25 cellular contexts compared by ENCODE assay signal in the genomic region with DNA sequence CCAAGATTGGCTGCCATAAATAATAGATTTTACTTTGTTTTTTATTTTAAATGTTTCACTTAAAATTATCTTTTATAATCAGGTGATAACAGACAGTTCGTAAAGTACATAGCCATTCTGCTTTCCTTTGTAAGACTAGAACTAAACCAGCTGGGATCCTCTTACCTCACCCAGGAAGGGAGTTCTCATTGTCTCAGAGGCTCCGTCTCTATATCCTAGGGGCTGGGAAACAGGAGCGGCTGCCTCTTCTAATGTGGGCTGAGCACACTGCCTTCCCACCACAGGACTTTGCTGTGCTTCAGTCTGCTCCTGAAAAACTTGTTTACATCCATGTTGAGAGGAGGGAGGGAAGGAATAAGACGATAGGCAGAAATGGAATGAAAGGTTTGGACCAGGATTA. TPM values are rescaled to one million over a fixed set of nuclear protein-coding genes. Genes with fewer than 3 reads are reported as not detected.
DNase-seq lines count a peak whose midpoint lies in the region; ATAC-seq and TF ChIP-seq lines count a peak whose summit lies in the region.
"Had no signal": no experiment of that assay in that cellular context is flagged by ENCODE, and none has a peak within 500 bp of the region (broad histone marks: within the 10 kb centered on the region; RNA-seq: fewer than 3 reads in every experiment).

No MANE protein-coding gene starts in this region.

- 0 out of 2 replicates have a peak overlapping the region, but pooled peaks have one; percentile 18 for H3K9ac ChIP-seq in HUES48 (ENCODE audit: low read depth, low read length)
- no peak overlapping the region for H3K9ac ChIP-seq in GM23248

- H3F3A ChIP-seq in GM23248 (ENCODE audit: insufficient read depth): peaks cover 5% of the 10 kb centered on the region; the same call in 1 of the 2 replicates

- TF ChIP-seq CTCF in dorsolateral prefrontal cortex (IDR thresholded peaks at IDR 0.05 in 54 of 56, conservative IDR thresholded peaks at IDR 0.05 in 2 of 56; ENCODE audit: low read depth in 1 of 56, partially characterized antibody in 56 of 56): no peak

- peak overlapping the region; percentile 3 for H3K27ac Mint-ChIP-seq in stimulated activated effector memory CD8-positive, alpha-beta T cell treated with anti-CD3 and anti-CD28 coated beads, Interleukin-12 subunit alpha, Interleukin-12 subunit beta, amount 100 ng/mL, for 72 hours
- H3K27ac Mint-ChIP-seq: B cell, immature natural killer cell, T-cell had no signal

- H3K27ac ChIP-seq in HUES48 (ENCODE audit: low read depth, low read length): peak overlapping the region; percentile 89
- H3K27ac ChIP-seq in dorsolateral prefrontal cortex: peak overlapping the region in 55 of 59 donors; percentile 3 to 83 (median 67)
- H3K27ac ChIP-seq in GM23248: no peak overlapping the region
- H3K27ac ChIP-seq: left lung, right lobe of liver, SJCRH30, stomach, upper lobe of left lung had no signal

- H3K9me2 ChIP-seq in GM23248 (ENCODE audit: insufficient read depth): no peaks in the 10 kb centered on the region

- no peak overlapping the region for H2AFZ ChIP-seq in GM23248

- H3K4me1 ChIP-seq in HUES48 (ENCODE audit: control insufficient read depth, insufficient read depth, low read length): peaks cover 19% of the 10 kb centered on the region
- H3K4me1 ChIP-seq in GM23248 (ENCODE audit: insufficient read depth): no peaks in the 10 kb centered on the region
- H3K4me1 ChIP-seq: left lung, right lobe of liver, SJCRH30, stomach, upper lobe of left lung had no signal

- no peaks in the 10 kb centered on the region for H3K4me1 Mint-ChIP-seq in stimulated activated effector memory CD8-positive, alpha-beta T cell treated with anti-CD3 and anti-CD28 coated beads, Interleukin-12 subunit alpha, Interleukin-12 subunit beta, amount 100 ng/mL, for 72 hours
- H3K4me1 Mint-ChIP-seq: B cell; immature natural killer cell; naive thymus-derived CD4-positive, alpha-beta T cell; T-cell had no signal

- H3K9me3 Mint-ChIP-seq in stimulated activated effector memory CD8-positive, alpha-beta T cell treated with anti-CD3 and anti-CD28 coated beads, Interleukin-12 subunit alpha, Interleukin-12 subunit beta, amount 100 ng/mL, for 72 hours: no peaks in the 10 kb centered on the region
- H3K9me3 Mint-ChIP-seq: activated T-cell treated with anti-CD3 and anti-CD28 coated beads, Interleukin-2, amount 50 U/mL, for 4 hours; immature natural killer cell; naive thymus-derived CD4-positive, alpha-beta T cell; T-cell had no signal

- H3K36me3 ChIP-seq in HUES48 (ENCODE audit: control insufficient read depth, insufficient read depth, low read length) (peaks cover 38% of the 10 kb centered on the region), GM23248 (ENCODE audit: low read depth) (peaks cover 10% of the 10 kb centered on the region)
- H3K36me3 ChIP-seq: SJCRH30 had no signal

- H3K9me3 ChIP-seq in HUES48 (ENCODE audit: control insufficient read depth, insufficient read depth, low read length) (no peaks in the 10 kb centered on the region), GM23248 (ENCODE audit: low read depth) (no peaks in the 10 kb centered on the region)
- H3K9me3 ChIP-seq: left lung, right lobe of liver, SJCRH30, stomach, upper lobe of left lung had no signal

- DNase-seq in dorsolateral prefrontal cortex: no peak
- peak; percentile 69 for DNase-seq in islet precursor cell
- no peak for DNase-seq in stimulated activated effector memory CD8-positive, alpha-beta T cell treated with anti-CD3 and anti-CD28 coated beads, Interleukin-12 subunit alpha, Interleukin-12 subunit beta, amount 100 ng/mL, for 72 hours (ENCODE audit: low spot score in 2 of 2)
- no peak for DNase-seq in NCI-H345 (lab: John Stamatoyannopoulos, UW)
- DNase-seq in GM23248: no peak
- DNase-seq in HT-29 (ENCODE audit: low spot score): no peak
- no peak for DNase-seq in NCI-H2171 treated with DMSO at 0.1 percent for 48 hours (lab: John Stamatoyannopoulos, UW)
- DNase-seq: activated CD4-positive, alpha-beta T cell treated with anti-CD3 and anti-CD28 coated beads for 1 hour; activated naive CD4-positive, alpha-beta T cell; activated T-cell treated with anti-CD3 and anti-CD28 coated beads, Interleukin-2, amount 50 U/mL, for 4 hours; immature natural killer cell; KG1; left lung; MM.1S; naive thymus-derived CD4-positive, alpha-beta T cell; NCI-H1436 treated with DMSO at 0.1 percent for 48 hours; NCI-H526 treated with DMSO at 0.1 percent for 48 hours; posterior cingulate gyrus; right lobe of liver; stomach; T-cell; upper lobe of left lung had no signal

- no peaks in the 10 kb centered on the region for H3K79me2 ChIP-seq in GM23248 (ENCODE audit: insufficient read depth)

- in situ Hi-C loops in GM23248 (cut with MboI): no loop called here

- no peak overlapping the region for H3K4me3 Mint-ChIP-seq in stimulated activated effector memory CD8-positive, alpha-beta T cell treated with anti-CD3 and anti-CD28 coated beads, Interleukin-12 subunit alpha, Interleukin-12 subunit beta, amount 100 ng/mL, for 72 hours
- H3K4me3 Mint-ChIP-seq: activated T-cell treated with anti-CD3 and anti-CD28 coated beads, Interleukin-2, amount 50 U/mL, for 4 hours; B cell; immature natural killer cell; naive thymus-derived CD4-positive, alpha-beta T cell; T-cell had no signal

- no peak for ATAC-seq in stimulated activated effector memory CD8-positive, alpha-beta T cell treated with anti-CD3 and anti-CD28 coated beads, Interleukin-12 subunit alpha, Interleukin-12 subunit beta, amount 100 ng/mL, for 72 hours
- ATAC-seq: activated T-cell treated with anti-CD3 and anti-CD28 coated beads, Interleukin-2, amount 50 U/mL, for 4 hours; left lung; naive thymus-derived CD4-positive, alpha-beta T cell; right lobe of liver; T-cell had no signal

- H3K4me3 ChIP-seq in HUES48 (ENCODE audit: low read depth, low read length): no peak overlapping the region
- no peak overlapping the region for H3K4me3 ChIP-seq in dorsolateral prefrontal cortex
- H3K4me3 ChIP-seq in GM23248: no peak overlapping the region
- H3K4me3 ChIP-seq: left lung, right lobe of liver, SJCRH30, stomach, upper lobe of left lung had no signal

- H4K20me1 ChIP-seq in GM23248 (ENCODE audit: insufficient read depth): no peaks in the 10 kb centered on the region

- peaks cover 14% of the 10 kb centered on the region for H3K36me3 Mint-ChIP-seq in stimulated activated effector memory CD8-positive, alpha-beta T cell treated with anti-CD3 and anti-CD28 coated beads, Interleukin-12 subunit alpha, Interleukin-12 subunit beta, amount 100 ng/mL, for 72 hours

- no peaks in the 10 kb centered on the region for H3K27me3 ChIP-seq in HUES48 (ENCODE audit: control insufficient read depth, insufficient read depth, low read length)
- H3K27me3 ChIP-seq in dorsolateral prefrontal cortex: no peaks in the 10 kb centered on the region
- no peaks in the 10 kb centered on the region for H3K27me3 ChIP-seq in GM23248 (replicated peaks; ENCODE audit: insufficient read depth)
- H3K27me3 ChIP-seq: left lung, right lobe of liver, SJCRH30, stomach, upper lobe of left lung had no signal

- 67 to 70% methylated on average over 4 of the region's 4 CpGs for WGBS in GM23248 (ENCODE audit: low coverage in 1 of 2, low lambda C conversion rate in 2 of 2, missing lambda C conversion rate in 2 of 2), 2 experiments

- intact Hi-C loops in dorsolateral prefrontal cortex (cut with DNase I): no loop called here

- H3K4me2 ChIP-seq in GM23248 (ENCODE audit: unreplicated experiment): no peak overlapping the region

RNA-seq across cellular contexts. Expression of a gene that starts 45.6 kb away (rescaled TPM):
- 10 to 100 TPM; 47.6 to 99.3 (median 70.6) TPM for total RNA-seq in dorsolateral prefrontal cortex
- total RNA-seq in GM23248 (2014; rRNA removed; shearing (Covaris generic)): 51.7 and 59.1 TPM in 2 replicates
- 61.4 and 64.4 TPM in 2 replicates for polyA plus RNA-seq in GM23248 (2016; fragmentation: Nextera tagmentation; extraction: Ambion mirVana)
- 95.6 and 97.1 TPM in 2 replicates for total RNA-seq in HT-29 (2014; rRNA removed; shearing (Covaris generic))
